ENCODE assay signal across 10 cellular contexts in genomic region chr7:92639213-92639896, GRCh38. TPM values are rescaled to one million over a fixed set of nuclear protein-coding genes. Genes with fewer than 3 reads are reported as not detected.
DNase-seq lines count a peak whose midpoint lies in the region; ATAC-seq, FAIRE-seq and TF ChIP-seq lines count a peak whose summit lies in the region.
"Had no signal": no experiment of that assay in that cellular context is flagged by ENCODE, and none has a peak within 500 bp of the region (broad histone marks: within the 10 kb centered on the region; RNA-seq: fewer than 3 reads in every experiment).

No MANE protein-coding gene starts in this region.

- H3K4me3 ChIP-seq in SK-N-SH (ENCODE audit: low read depth in 2 of 2, low read length in 1 of 2) (no peak overlapping the region), GM12878 (no peak overlapping the region)

- TF ChIP-seq RAD21 in SK-N-SH (IDR thresholded peaks at IDR 0.05; ENCODE audit: low read length) = no peak
- TF ChIP-seq RAD21 in GM12878 (IDR thresholded peaks at IDR 0.05; ENCODE audit: insufficient read depth, low read depth, low read length) = no peak

- no peak for FAIRE-seq in GM12878 (lab: Jason Lieb, UNC)

- no peak for TF ChIP-seq CTCF in SK-N-SH (IDR thresholded peaks at IDR 0.05)
- no peak for TF ChIP-seq CTCF in GM12878 (IDR thresholded peaks at IDR 0.05 in 2 of 3, conservative IDR thresholded peaks at IDR 0.05 in 1 of 3; ENCODE audit: control insufficient read depth in 2 of 3, extremely low read depth in 1 of 3, insufficient read depth in 1 of 3, low read depth in 3 of 3, low read length in 3 of 3)
- TF ChIP-seq CTCF in RWPE1 (conservative IDR thresholded peaks at IDR 0.05; ENCODE audit: low read depth) = no peak

- no peaks in the 10 kb centered on the region for H3K9me2 ChIP-seq in SK-N-SH

- no TSS peak for BruUV-seq in GM12878 (replicated peaks; lab: Mats Ljungman, UMichigan)

- peaks cover 28 to 46% of the 10 kb centered on the region in 2 experiments for H3K4me1 ChIP-seq in SK-N-SH (ENCODE audit: control insufficient read depth in 1 of 2, insufficient read depth in 2 of 2, low read depth in 1 of 2, low read length in 1 of 2)
- H3K4me1 ChIP-seq in GM12878 (ENCODE audit: control insufficient read depth, insufficient read depth, low read length) = peaks cover 33% of the 10 kb centered on the region

- in situ Hi-C loops in GM12878 (cut with MboI) = loop anchor here (10.0 kb wide), 1 partner anchor 175 kb away; no protein-coding TSS in a partner anchor

- CTCF ChIA-PET in SK-N-SH (lab: Yijun Ruan, JAX) (interaction anchor here (1.1 to 3.7 kb wide), 3 partner anchors 18 to 241 kb away, joined by 3 to 17 read pairs (median 8); no protein-coding TSS in a partner anchor), GM12878 (lab: Yijun Ruan, JAX) (interaction anchor here (2.9 kb wide), 1 partner anchor 10 kb away, joined by 9 read pairs; no protein-coding TSS in a partner anchor), RWPE1 (lab: Yijun Ruan, JAX) (no interaction called here)

- H4K20me1 ChIP-seq in SK-N-SH (ENCODE audit: insufficient read depth) = no peaks in the 10 kb centered on the region
- H4K20me1 ChIP-seq in GM12878 (ENCODE audit: control insufficient read depth, insufficient read depth) = no peaks in the 10 kb centered on the region

- WGBS in SK-N-SH (ENCODE audit: low lambda C conversion rate) = 67% methylated on average over 9 of the region's 9 CpGs
- WGBS in GM12878 (ENCODE audit: insufficient coverage, insufficient replicate concordance, low lambda C conversion rate, missing lambda C conversion rate) = 60% methylated on average over 9 of the region's 9 CpGs

- intact Hi-C loops in GM12878 (cut with micrococcal nuclease; ENCODE audit: unreplicated experiment) = no loop called here

- TF ChIP-seq EP300 in SK-N-SH (IDR thresholded peaks at IDR 0.05; ENCODE audit: borderline replicate concordance in 1 of 2, low read depth in 1 of 2, low read length in 1 of 2) (peak; percentile 63 to 100), GM12878 (IDR thresholded peaks at IDR 0.05; ENCODE audit: borderline replicate concordance in 1 of 2, control insufficient read depth in 1 of 2, low read depth in 2 of 2, low read length in 2 of 2) (no peak)

- SMC1A ChIA-PET in GM12878 (lab: Charles Lee; ENCODE audit: uncharacterized antibody, unreplicated experiment) = interaction anchor here (1.8 to 3.0 kb wide), 2 partner anchors 10 to 13 kb away, joined by 7 to 11 read pairs; no protein-coding TSS in a partner anchor

- peak overlapping the region; percentile 13; the same call in 1 of the 2 replicates for H3K4me2 ChIP-seq in SK-N-SH
- H3K4me2 ChIP-seq in GM12878 (ENCODE audit: control insufficient read depth, insufficient read depth) = 0 out of 2 replicates have a peak overlapping the region, but pooled peaks have one; percentile 5

- H3F3A ChIP-seq in SK-N-SH (replicated peaks; ENCODE audit: insufficient read depth) = peaks cover 94% of the 10 kb centered on the region

- RAD21 ChIA-PET in GM12878 (lab: Charles Lee; ENCODE audit: unreplicated experiment) = no interaction called here

- H3K9me3 ChIP-seq in SK-N-SH (no peaks in the 10 kb centered on the region), GM12878 (replicated peaks; ENCODE audit: control insufficient read depth, insufficient read depth, low read length) (no peaks in the 10 kb centered on the region)

- POLR2A ChIA-PET in SK-N-SH (lab: Yijun Ruan, JAX) (no interaction called here), GM12878 (lab: Charles Lee) (no interaction called here), RWPE1 (lab: Yijun Ruan, JAX; ENCODE audit: low non-redundant PET) (no interaction called here)

- H3K27me3 ChIP-seq in SK-N-SH (ENCODE audit: insufficient read depth) (no peaks in the 10 kb centered on the region), GM12878 (replicated peaks in 1 of 2; ENCODE audit: control insufficient read depth in 2 of 2, insufficient read depth in 2 of 2, low read length in 1 of 2) (no peaks in the 10 kb centered on the region)

- H2AFZ ChIP-seq in SK-N-SH (ENCODE audit: low read depth) (no peak overlapping the region), GM12878 (ENCODE audit: control insufficient read depth, low read depth, low read length) (no peak overlapping the region)

- peaks cover 14 to 16% of the 10 kb centered on the region in 2 experiments for H3K36me3 ChIP-seq in SK-N-SH (replicated peaks in 1 of 2; ENCODE audit: control insufficient read depth in 1 of 2, insufficient read depth in 2 of 2, low read length in 1 of 2)
- H3K36me3 ChIP-seq in GM12878 (ENCODE audit: control insufficient read depth in 2 of 2, insufficient read depth in 2 of 2, low read length in 1 of 2) = peaks cover under 1 to 2% of the 10 kb centered on the region in 2 experiments; a peak in 1 of 4 replicates

- peak; percentile 20 for DNase-seq in stimulated activated naive CD4-positive, alpha-beta T cell treated with Interleukin-2 at 50 U/mL for 16 hours (lab: John Stamatoyannopoulos, UW)
- no peak for DNase-seq in stimulated activated naive CD4-positive, alpha-beta T cell (lab: John Stamatoyannopoulos, UW)
- DNase-seq in SK-N-SH (no peak), GM12878 (ENCODE audit: low read depth, low spot score) (no peak), substantia nigra (lab: John Stamatoyannopoulos, UW) (peak in 2 of 49 donors; percentile 13 to 18), RWPE1 (ENCODE audit: low spot score) (no peak)
- DNase-seq: CD4-positive, alpha-beta T cell; NCI-H446 had no signal

- TF ChIP-seq POLR2A in GM12878 (IDR thresholded peaks at IDR 0.05; ENCODE audit: low read depth, low read length) = no peak

- H3K9ac ChIP-seq in SK-N-SH (peak overlapping the region; percentile 20; the same call in 1 of the 2 replicates), GM12878 (ENCODE audit: control insufficient read depth, insufficient read depth, low read length) (no peak overlapping the region)

- H3K79me2 ChIP-seq in SK-N-SH (ENCODE audit: insufficient read depth) = peaks cover 80% of the 10 kb centered on the region
- peaks cover 8% of the 10 kb centered on the region; the same call in 1 of the 2 replicates for H3K79me2 ChIP-seq in GM12878 (ENCODE audit: control insufficient read depth, insufficient read depth, low read length)

- H3K27ac ChIP-seq in SK-N-SH (ENCODE audit: low read depth in 2 of 2, low read length in 1 of 2) (peak overlapping the region; percentile 69 to 75; a peak in 3 of 4 replicates), GM12878 (ENCODE audit: control insufficient read depth, insufficient read depth) (no peak overlapping the region), substantia nigra (ENCODE audit: low read depth, low read length, poor library complexity, severe bottlenecking) (peak overlapping the region; percentile 8), RWPE1 (no peak overlapping the region)

- no peak for ATAC-seq in GM12878
- no peak for ATAC-seq in GM18511 (IDR thresholded peaks at IDR 0.05; ENCODE audit: unreplicated experiment)
- no peak for ATAC-seq in HG03432 (IDR thresholded peaks at IDR 0.05; ENCODE audit: unreplicated experiment)

TF ChIP-seq in SK-N-SH, 30 proteins besides CTCF, POLR2A, EP300 and RAD21 (continues in another document):
- peak; percentile 93 for TF ChIP-seq JUND (IDR thresholded peaks at IDR 0.05)
- TF ChIP-seq RCOR1 (IDR thresholded peaks at IDR 0.05; ENCODE audit: low read length) = no peak
- TF ChIP-seq TCF12 (IDR thresholded peaks at IDR 0.05) = peak; percentile 99
- peak; percentile 78; the same call in 1 of the 2 replicates for TF ChIP-seq RXRA (IDR thresholded peaks at IDR 0.05; ENCODE audit: borderline replicate concordance, low read depth)
- TF ChIP-seq GATA2 (CRISPR knock-in tag; IDR thresholded peaks at IDR 0.05) = no peak
- TF ChIP-seq TAF1 (IDR thresholded peaks at IDR 0.05; ENCODE audit: borderline replicate concordance, low read depth, low read length) = no peak; the same call in 1 of the 2 replicates
- TF ChIP-seq YY1 (IDR thresholded peaks at IDR 0.05; ENCODE audit: low read depth) = no peak; the same call in 1 of the 2 replicates
- TF ChIP-seq SMC3 (IDR thresholded peaks at IDR 0.05; ENCODE audit: low read depth, low read length) = no peak

TF ChIP-seq in GM12878, 131 proteins besides CTCF, POLR2A, EP300 and RAD21 (continues in another document):
- TF ChIP-seq SREBF1 (IDR thresholded peaks at IDR 0.05; ENCODE audit: low read length) (no peak), ATF2 (IDR thresholded peaks at IDR 0.05; ENCODE audit: low read length) (no peak), FOXM1 (IDR thresholded peaks at IDR 0.05; ENCODE audit: low read depth, low read length) (no peak), IKZF2 (IDR thresholded peaks at IDR 0.05) (peak in 1 of 2 experiments; percentile 24; a peak in 1 of 4 replicates)

RNA-seq across cellular contexts. Expression of gene FAM133B, which starts 49.2 kb away (rescaled TPM):
- 13.8 and 16.3 TPM in 2 replicates for polyA plus RNA-seq in SK-N-SH (2012; rRNA removed)
- polyA plus RNA-seq in SK-N-SH (2012; cell fraction: cytosol; rRNA removed) = 14.7 and 21.1 TPM in 2 replicates
- 13.0 and 33.6 TPM in 2 replicates for polyA plus RNA-seq in SK-N-SH (2012; cell fraction: nucleus; rRNA removed)
- total RNA-seq in GM12878 (2013; cell fraction: nucleolus; rRNA removed) = 91.6 and 101 TPM in 2 replicates
- total RNA-seq in GM12878 (2014; rRNA removed) = 19.9 and 27.6 TPM in 2 replicates
- total RNA-seq in GM12878 (2014; rRNA removed; fragmentation: Illumina TruSeq; extraction: Trizol) = 48.9 and 49.5 TPM in 2 replicates
- 20.8 and 23.7 TPM in 2 replicates for total RNA-seq in GM12878 (2021)
- 16.0 TPM for polyA plus RNA-seq in GM12878 (2011; ENCODE audit: low read depth)
- 47.1 and 68.8 TPM in 2 replicates for polyA plus RNA-seq in GM12878 (2011; rRNA removed)
- polyA plus RNA-seq in GM12878 (2011; cell fraction: cytosol; rRNA removed) = 13.2 and 14.5 TPM in 2 replicates
- polyA plus RNA-seq in GM12878 (2011; cell fraction: nucleus; rRNA removed) = 27.8 and 36.4 TPM in 2 replicates
- polyA plus RNA-seq in GM12878 (2012) = 22.2 and 26.2 TPM in 2 replicates
- 40.0 and 52.8 TPM in 2 replicates for polyA plus RNA-seq in GM12878 (2014; fragmentation: Illumina TruSeq; extraction: Trizol)
- 10 to 100 TPM; 31.0 to 39.7 TPM for polyA plus RNA-seq in GM12878 (2014; fragmentation: Nextera tagmentation; extraction: Ambion mirVana)
- 18.6 and 21.3 TPM in 2 replicates for polyA plus RNA-seq in GM12878 (2014; rRNA removed)
- polyA plus RNA-seq in GM12878 (2016; fragmentation: Nextera tagmentation; extraction: Ambion mirVana) = 10 to 100 TPM; 31.3 to 35.3 TPM
- 14.1 and 15.7 TPM in 2 replicates for polyA minus RNA-seq in GM12878 (2011; rRNA and poly(A)+ RNA removed)
- 5.5 and 11.7 TPM in 2 replicates for polyA minus RNA-seq in GM12878 (2011; cell fraction: cytosol; rRNA and poly(A)+ RNA removed)
- 19.2 and 37.0 TPM in 2 replicates for polyA minus RNA-seq in GM12878 (2011; cell fraction: nucleus; rRNA and poly(A)+ RNA removed)

Comparison
In these comparisons a context has a peak if more than half of its experiments do, and no peak if none do; other contexts are left out.
1. H3K27ac ChIP-seq: peak in SK-N-SH (2 of 2) and substantia nigra (single experiment); none in GM12878 (single experiment) and RWPE1 (single experiment).